1 cellular context compared by ENCODE assay signal in the genomic region with DNA sequence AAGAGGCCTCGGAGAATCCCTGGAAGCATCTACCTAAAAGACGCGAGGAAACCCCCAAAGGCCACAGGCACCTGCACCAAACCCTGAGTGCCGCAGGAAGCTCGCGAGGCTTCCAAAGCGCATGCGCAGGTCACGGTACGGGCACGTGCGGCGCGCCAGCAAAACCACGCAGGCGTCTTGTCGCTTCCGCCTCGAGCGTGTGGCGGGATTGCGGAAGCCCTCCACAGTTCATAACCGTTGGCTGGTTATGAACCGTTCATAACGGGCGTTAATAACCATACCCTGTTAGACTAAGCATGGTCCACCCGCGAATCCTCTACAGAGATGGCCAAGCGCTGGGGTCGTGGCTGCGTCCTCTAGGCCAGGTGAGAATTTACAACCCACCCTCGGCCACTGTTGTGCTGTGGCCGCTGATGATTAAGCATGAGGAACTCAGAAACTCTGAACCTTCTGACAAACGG.
A peak's percentile ranks its signal among the peaks of the same experiment; 100 is the strongest.
TF ChIP-seq lines count a peak whose summit lies in the region.

No MANE protein-coding gene starts in this region.

TF ChIP-seq in GM12878, 131 proteins besides CTCF, POLR2A, EP300 and RAD21 (continued from another document):
- TF ChIP-seq, protein P1, sequence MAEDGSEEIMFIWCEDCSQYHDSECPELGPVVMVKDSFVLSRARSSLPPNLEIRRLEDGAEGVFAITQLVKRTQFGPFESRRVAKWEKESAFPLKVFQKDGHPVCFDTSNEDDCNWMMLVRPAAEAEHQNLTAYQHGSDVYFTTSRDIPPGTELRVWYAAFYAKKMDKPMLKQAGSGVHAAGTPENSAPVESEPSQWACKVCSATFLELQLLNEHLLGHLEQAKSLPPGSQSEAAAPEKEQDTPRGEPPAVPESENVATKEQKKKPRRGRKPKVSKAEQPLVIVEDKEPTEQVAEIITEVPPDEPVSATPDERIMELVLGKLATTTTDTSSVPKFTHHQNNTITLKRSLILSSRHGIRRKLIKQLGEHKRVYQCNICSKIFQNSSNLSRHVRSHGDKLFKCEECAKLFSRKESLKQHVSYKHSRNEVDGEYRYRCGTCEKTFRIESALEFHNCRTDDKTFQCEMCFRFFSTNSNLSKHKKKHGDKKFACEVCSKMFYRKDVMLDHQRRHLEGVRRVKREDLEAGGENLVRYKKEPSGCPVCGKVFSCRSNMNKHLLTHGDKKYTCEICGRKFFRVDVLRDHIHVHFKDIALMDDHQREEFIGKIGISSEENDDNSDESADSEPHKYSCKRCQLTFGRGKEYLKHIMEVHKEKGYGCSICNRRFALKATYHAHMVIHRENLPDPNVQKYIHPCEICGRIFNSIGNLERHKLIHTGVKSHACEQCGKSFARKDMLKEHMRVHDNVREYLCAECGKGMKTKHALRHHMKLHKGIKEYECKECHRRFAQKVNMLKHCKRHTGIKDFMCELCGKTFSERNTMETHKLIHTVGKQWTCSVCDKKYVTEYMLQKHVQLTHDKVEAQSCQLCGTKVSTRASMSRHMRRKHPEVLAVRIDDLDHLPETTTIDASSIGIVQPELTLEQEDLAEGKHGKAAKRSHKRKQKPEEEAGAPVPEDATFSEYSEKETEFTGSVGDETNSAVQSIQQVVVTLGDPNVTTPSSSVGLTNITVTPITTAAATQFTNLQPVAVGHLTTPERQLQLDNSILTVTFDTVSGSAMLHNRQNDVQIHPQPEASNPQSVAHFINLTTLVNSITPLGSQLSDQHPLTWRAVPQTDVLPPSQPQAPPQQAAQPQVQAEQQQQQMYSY (CRISPR knock-in tag; IDR thresholded peaks at IDR 0.05) = no peak
- TF ChIP-seq GATAD2B (conservative IDR thresholded peaks at IDR 0.05; ENCODE audit: low read depth) = peak; percentile 76
- TF ChIP-seq LARP7 (IDR thresholded peaks at IDR 0.05) = no peak; the same call in 1 of the 2 replicates
- no peak for TF ChIP-seq YY1 (IDR thresholded peaks at IDR 0.05; ENCODE audit: low read depth, low read length)
- TF ChIP-seq MYC (IDR thresholded peaks at IDR 0.05; ENCODE audit: insufficient read depth, insufficient read length, insufficient replicate concordance, low read length, severe bottlenecking) = peak; percentile 74
- TF ChIP-seq NFYA (IDR thresholded peaks at IDR 0.05; ENCODE audit: borderline replicate concordance, low read depth, low read length) = no peak
- no peak for TF ChIP-seq HDAC2 (IDR thresholded peaks at IDR 0.05)
- TF ChIP-seq SREBF1 (IDR thresholded peaks at IDR 0.05; ENCODE audit: low read length) = no peak
- peak; percentile 68; the same call in 1 of the 2 replicates for TF ChIP-seq RUNX3 (IDR thresholded peaks at IDR 0.05; ENCODE audit: low read length)
- TF ChIP-seq, protein P2, sequence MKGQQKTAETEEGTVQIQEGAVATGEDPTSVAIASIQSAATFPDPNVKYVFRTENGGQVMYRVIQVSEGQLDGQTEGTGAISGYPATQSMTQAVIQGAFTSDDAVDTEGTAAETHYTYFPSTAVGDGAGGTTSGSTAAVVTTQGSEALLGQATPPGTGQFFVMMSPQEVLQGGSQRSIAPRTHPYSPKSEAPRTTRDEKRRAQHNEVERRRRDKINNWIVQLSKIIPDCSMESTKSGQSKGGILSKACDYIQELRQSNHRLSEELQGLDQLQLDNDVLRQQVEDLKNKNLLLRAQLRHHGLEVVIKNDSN (IDR thresholded peaks at IDR 0.05; ENCODE audit: borderline replicate concordance, extremely low read length, insufficient read depth, low read depth, low read length) = peak; percentile 87
- no peak for TF ChIP-seq FOS (IDR thresholded peaks at IDR 0.05; ENCODE audit: borderline replicate concordance, extremely low read depth, insufficient read length)
- TF ChIP-seq CHD1 (IDR thresholded peaks at IDR 0.05; ENCODE audit: low read depth, low read length) = no peak
- TF ChIP-seq PAX8 (IDR thresholded peaks at IDR 0.05) = no peak
- TF ChIP-seq FOXM1 (IDR thresholded peaks at IDR 0.05; ENCODE audit: low read depth, low read length) = no peak
- TF ChIP-seq NR2F1 (conservative IDR thresholded peaks at IDR 0.05) = peak; percentile 28; the same call in 1 of the 2 replicates
- TF ChIP-seq RCOR1 (conservative IDR thresholded peaks at IDR 0.05; ENCODE audit: low read depth, low read length) = no peak
- TF ChIP-seq, protein P3, sequence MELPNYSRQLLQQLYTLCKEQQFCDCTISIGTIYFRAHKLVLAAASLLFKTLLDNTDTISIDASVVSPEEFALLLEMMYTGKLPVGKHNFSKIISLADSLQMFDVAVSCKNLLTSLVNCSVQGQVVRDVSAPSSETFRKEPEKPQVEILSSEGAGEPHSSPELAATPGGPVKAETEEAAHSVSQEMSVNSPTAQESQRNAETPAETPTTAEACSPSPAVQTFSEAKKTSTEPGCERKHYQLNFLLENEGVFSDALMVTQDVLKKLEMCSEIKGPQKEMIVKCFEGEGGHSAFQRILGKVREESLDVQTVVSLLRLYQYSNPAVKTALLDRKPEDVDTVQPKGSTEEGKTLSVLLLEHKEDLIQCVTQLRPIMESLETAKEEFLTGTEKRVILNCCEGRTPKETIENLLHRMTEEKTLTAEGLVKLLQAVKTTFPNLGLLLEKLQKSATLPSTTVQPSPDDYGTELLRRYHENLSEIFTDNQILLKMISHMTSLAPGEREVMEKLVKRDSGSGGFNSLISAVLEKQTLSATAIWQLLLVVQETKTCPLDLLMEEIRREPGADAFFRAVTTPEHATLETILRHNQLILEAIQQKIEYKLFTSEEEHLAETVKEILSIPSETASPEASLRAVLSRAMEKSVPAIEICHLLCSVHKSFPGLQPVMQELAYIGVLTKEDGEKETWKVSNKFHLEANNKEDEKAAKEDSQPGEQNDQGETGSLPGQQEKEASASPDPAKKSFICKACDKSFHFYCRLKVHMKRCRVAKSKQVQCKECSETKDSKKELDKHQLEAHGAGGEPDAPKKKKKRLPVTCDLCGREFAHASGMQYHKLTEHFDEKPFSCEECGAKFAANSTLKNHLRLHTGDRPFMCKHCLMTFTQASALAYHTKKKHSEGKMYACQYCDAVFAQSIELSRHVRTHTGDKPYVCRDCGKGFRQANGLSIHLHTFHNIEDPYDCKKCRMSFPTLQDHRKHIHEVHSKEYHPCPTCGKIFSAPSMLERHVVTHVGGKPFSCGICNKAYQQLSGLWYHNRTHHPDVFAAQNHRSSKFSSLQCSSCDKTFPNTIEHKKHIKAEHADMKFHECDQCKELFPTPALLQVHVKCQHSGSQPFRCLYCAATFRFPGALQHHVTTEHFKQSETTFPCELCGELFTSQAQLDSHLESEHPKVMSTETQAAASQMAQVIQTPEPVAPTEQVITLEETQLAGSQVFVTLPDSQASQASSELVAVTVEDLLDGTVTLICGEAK (IDR thresholded peaks at IDR 0.05; ENCODE audit: borderline replicate concordance) = peak; percentile 49; the same call in 1 of the 2 replicates
- peak; percentile 78 for TF ChIP-seq RAD51 (IDR thresholded peaks at IDR 0.05)
- TF ChIP-seq, protein P4, sequence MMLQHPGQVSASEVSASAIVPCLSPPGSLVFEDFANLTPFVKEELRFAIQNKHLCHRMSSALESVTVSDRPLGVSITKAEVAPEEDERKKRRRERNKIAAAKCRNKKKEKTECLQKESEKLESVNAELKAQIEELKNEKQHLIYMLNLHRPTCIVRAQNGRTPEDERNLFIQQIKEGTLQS (IDR thresholded peaks at IDR 0.05; ENCODE audit: borderline replicate concordance, extremely low read depth, low read depth, low read length) = peak; percentile 58; the same call in 1 of the 2 replicates
TF ChIP-seq in GM12878: peak in this region for 41.
